In genomic region chr5:132420706-132421272, GRCh38 we compare ENCODE assay signal across 9 cellular contexts. TPM values are rescaled to one million over a fixed set of nuclear protein-coding genes. Genes with fewer than 3 reads are reported as not detected.
DNase-seq lines count a peak whose midpoint lies in the region; ATAC-seq, FAIRE-seq and TF ChIP-seq lines count a peak whose summit lies in the region.
"Had no signal": no experiment of that assay in that cellular context is flagged by ENCODE, and none has a peak within 500 bp of the region (broad histone marks: within the 10 kb centered on the region; RNA-seq: fewer than 3 reads in every experiment).

No MANE protein-coding gene starts in this region.

- POLR2A ChIA-PET in H1 (lab: Charles Lee; ENCODE audit: partially characterized antibody): interaction anchor here (1.0 to 1.4 kb wide), 4 partner anchors 11 to 76 kb away, joined by 3 to 10 read pairs (median 4); partner anchors contain the start of gene IRF1

- no peak for FAIRE-seq in H1 (lab: Jason Lieb, UNC)

- H2BK120ac ChIP-seq in H1 (replicated peaks; ENCODE audit: low read depth, low read length): no peak overlapping the region

- peaks cover 98% of the 10 kb centered on the region for H3K4me1 Mint-ChIP-seq in stimulated activated naive CD8-positive, alpha-beta T cell treated with anti-CD3 and anti-CD28 coated beads, Interleukin-15, Interleukin-2, amounts not matched to agents 100 ng/mL and 50 ng/mL, for 24 hours (ENCODE audit: low read depth)
- H3K4me1 Mint-ChIP-seq in progenitor cell of endocrine pancreas (ENCODE audit: low read depth): no peaks in the 10 kb centered on the region

- H4K8ac ChIP-seq in H1 (ENCODE audit: extremely low read depth, insufficient read depth, low read length): no peak overlapping the region

- no peak overlapping the region for H2AK5ac ChIP-seq in H1 (ENCODE audit: low read depth, low read length)

- no peak overlapping the region for H3K9ac ChIP-seq in H1 (replicated peaks in 1 of 4; ENCODE audit: extremely low read depth in 1 of 4, low read depth in 3 of 4, low read length in 3 of 4)

- no peak overlapping the region for H3K14ac ChIP-seq in H1 (ENCODE audit: insufficient read length)

- no peak overlapping the region for H3K18ac ChIP-seq in H1 (ENCODE audit: extremely low read depth, low read length)

- no peak overlapping the region for H2BK12ac ChIP-seq in H1 (ENCODE audit: low read depth, low read length)

- TF ChIP-seq CTCF in NB4 (IDR thresholded peaks at IDR 0.05; ENCODE audit: low read depth, low read length) (no peak), H1 (IDR thresholded peaks at IDR 0.05; ENCODE audit: control extremely low read depth in 1 of 3, insufficient read depth in 1 of 3, low read depth in 1 of 3, low read length in 3 of 3) (no peak), omental fat pad (IDR thresholded peaks at IDR 0.05) (no peak), progenitor cell of endocrine pancreas (IDR thresholded peaks at IDR 0.05; ENCODE audit: unreplicated experiment) (no peak)

- peak; percentile 46 for DNase-seq in GDM1 (lab: John Stamatoyannopoulos, UW)
- peak; percentile 84 for DNase-seq in NB4 (ENCODE audit: low read depth)
- no peak for DNase-seq in H1 (ENCODE audit: low read depth in 1 of 2, low spot score in 2 of 2)
- no peak for DNase-seq in omental fat pad (ENCODE audit: low spot score)
- DNase-seq in progenitor cell of endocrine pancreas (ENCODE audit: low spot score, unreplicated experiment): no peak
- DNase-seq in EL: no peak

- no peaks in the 10 kb centered on the region for H3K27me3 ChIP-seq in H1 (replicated peaks in 1 of 4; ENCODE audit: control insufficient read depth in 3 of 4, extremely low read depth in 1 of 4, insufficient read depth in 3 of 4, low read length in 3 of 4)
- H3K27me3 ChIP-seq: cardiac muscle cell had no signal

- ATAC-seq in GM21423 (IDR thresholded peaks at IDR 0.05; ENCODE audit: unreplicated experiment) (peak; percentile 33), omental fat pad (ENCODE audit: low FRiP score) (no peak)

- CTCF ChIA-PET in H1 (lab: Charles Lee; ENCODE audit: partially characterized antibody): interaction anchor here (0.7 to 1.7 kb wide), 35 partner anchors 9 to 355 kb away, joined by 3 to 22 read pairs (median 4); partner anchors contain the start of gene IRF1

- no peak overlapping the region for H2BK20ac ChIP-seq in H1 (ENCODE audit: low read length)

- H3K79me1 ChIP-seq in H1 (ENCODE audit: low read depth, low read length): no peaks in the 10 kb centered on the region

- no peak overlapping the region for H3K27ac ChIP-seq in H1 (ENCODE audit: low read depth, low read length)
- H3K27ac ChIP-seq: cardiac muscle cell had no signal

- TF ChIP-seq EP300 in H1 (IDR thresholded peaks at IDR 0.05; ENCODE audit: borderline replicate concordance in 1 of 2, low read depth in 2 of 2, low read length in 2 of 2): no peak

- H3K9me3 Mint-ChIP-seq in stimulated activated naive CD8-positive, alpha-beta T cell treated with anti-CD3 and anti-CD28 coated beads, Interleukin-15, Interleukin-2, amounts not matched to agents 100 ng/mL and 50 ng/mL, for 24 hours: no peaks in the 10 kb centered on the region
- no peaks in the 10 kb centered on the region for H3K9me3 Mint-ChIP-seq in progenitor cell of endocrine pancreas (ENCODE audit: low read depth)

- peak overlapping the region; percentile 53; the same call in 1 of the 2 replicates for H2BK15ac ChIP-seq in H1 (ENCODE audit: low read length)

- peaks cover 0 to 2% (median 1%) of the 10 kb centered on the region in 4 experiments; a peak in 2 of 7 replicates for H3K4me1 ChIP-seq in H1 (replicated peaks in 1 of 4; ENCODE audit: control insufficient read depth in 3 of 4, insufficient read depth in 4 of 4, low read length in 3 of 4)

- H4K20me1 ChIP-seq in H1 (replicated peaks in 1 of 2; ENCODE audit: control insufficient read depth in 1 of 2, insufficient read depth in 2 of 2, low read length in 2 of 2): no peaks in the 10 kb centered on the region

- TF ChIP-seq POLR2A in NB4 (IDR thresholded peaks at IDR 0.05; ENCODE audit: extremely low read depth, insufficient read length): no peak
- TF ChIP-seq POLR2A in H1 (IDR thresholded peaks at IDR 0.05; ENCODE audit: control extremely low read depth in 1 of 2, low read depth in 2 of 2, low read length in 2 of 2): no peak

- H3K4me3 Mint-ChIP-seq in stimulated activated naive CD8-positive, alpha-beta T cell treated with anti-CD3 and anti-CD28 coated beads, Interleukin-15, Interleukin-2, amounts not matched to agents 100 ng/mL and 50 ng/mL, for 24 hours: peak overlapping the region; percentile 55
- H3K4me3 Mint-ChIP-seq in progenitor cell of endocrine pancreas (ENCODE audit: low read depth): no peak overlapping the region

- H3K4me2 ChIP-seq in H1 (ENCODE audit: insufficient read depth in 1 of 2, low read depth in 2 of 2, low read length in 2 of 2): no peak overlapping the region

- no peak overlapping the region for H3K23ac ChIP-seq in H1 (ENCODE audit: insufficient read length)

- H2BK5ac ChIP-seq in H1 (ENCODE audit: low read depth, low read length): no peak overlapping the region

- H3K9me3 ChIP-seq in H1 (ENCODE audit: insufficient read depth in 2 of 2, low read depth in 1 of 2, low read length in 1 of 2): no peaks in the 10 kb centered on the region

- no peak overlapping the region for H2AFZ ChIP-seq in H1 (ENCODE audit: low read length)

- H3K27ac Mint-ChIP-seq in stimulated activated naive CD8-positive, alpha-beta T cell treated with anti-CD3 and anti-CD28 coated beads, Interleukin-15, Interleukin-2, amounts not matched to agents 100 ng/mL and 50 ng/mL, for 24 hours: peak overlapping the region; percentile 84
- no peak overlapping the region for H3K27ac Mint-ChIP-seq in progenitor cell of endocrine pancreas

- 90% methylated on average over 7 of the region's 7 CpGs; no CpG with 5 or more reads in 1 of the 2 experiments for WGBS in H1 (ENCODE audit: extremely low coverage in 1 of 2, insufficient coverage in 1 of 2, insufficient read length in 1 of 2, insufficient replicate concordance in 2 of 2, low coverage in 1 of 2, low lambda C conversion rate in 2 of 2, missing lambda C conversion rate in 1 of 2), 2 experiments

- H3K4me3 ChIP-seq in NB4 (ENCODE audit: low read depth, low read length): peak overlapping the region; percentile 23
- no peak overlapping the region for H3K4me3 ChIP-seq in H1 (ENCODE audit: extremely low read depth in 1 of 4, insufficient read depth in 2 of 4, low read depth in 3 of 4, low read length in 4 of 4)
- H3K4me3 ChIP-seq: cardiac muscle cell had no signal

- H4K5ac ChIP-seq in H1 (ENCODE audit: insufficient read length, low read depth, low read length): no peak overlapping the region

- no peak overlapping the region for H3K56ac ChIP-seq in H1 (replicated peaks; ENCODE audit: insufficient read length, low read depth, low read length)

- H3K36me3 ChIP-seq in H1 (ENCODE audit: control insufficient read depth in 2 of 4, insufficient read depth in 4 of 4, low read length in 3 of 4): no peaks in the 10 kb centered on the region
- H3K36me3 ChIP-seq: cardiac muscle cell had no signal

- no peaks in the 10 kb centered on the region for H3K23me2 ChIP-seq in H1 (ENCODE audit: low read depth, low read length)

- no peak overlapping the region for H4K91ac ChIP-seq in H1 (replicated peaks; ENCODE audit: insufficient read length, low read length)

- H3K36me3 Mint-ChIP-seq in stimulated activated naive CD8-positive, alpha-beta T cell treated with anti-CD3 and anti-CD28 coated beads, Interleukin-15, Interleukin-2, amounts not matched to agents 100 ng/mL and 50 ng/mL, for 24 hours (ENCODE audit: low read depth): peaks cover 39% of the 10 kb centered on the region
- H3K36me3 Mint-ChIP-seq in progenitor cell of endocrine pancreas (ENCODE audit: insufficient read depth): no peaks in the 10 kb centered on the region

- TF ChIP-seq RAD21 in H1 (IDR thresholded peaks at IDR 0.05 in 1 of 2, conservative IDR thresholded peaks at IDR 0.05 in 1 of 2; ENCODE audit: low read depth in 2 of 2, low read length in 2 of 2): no peak

- no peak overlapping the region for H3K4ac ChIP-seq in H1 (replicated peaks; ENCODE audit: insufficient read length, low read depth, low read length)

- H3K79me2 ChIP-seq in H1 (ENCODE audit: control insufficient read depth in 1 of 2, insufficient read depth in 2 of 2, low read length in 2 of 2): no peaks in the 10 kb centered on the region

- no peaks in the 10 kb centered on the region for H3K27me3 Mint-ChIP-seq in stimulated activated naive CD8-positive, alpha-beta T cell treated with anti-CD3 and anti-CD28 coated beads, Interleukin-15, Interleukin-2, amounts not matched to agents 100 ng/mL and 50 ng/mL, for 24 hours
- H3K27me3 Mint-ChIP-seq in progenitor cell of endocrine pancreas: no peaks in the 10 kb centered on the region

TF ChIP-seq in H1, 55 proteins besides CTCF, POLR2A, EP300 and RAD21 (continues in another document):
- TF ChIP-seq E2F6 (IDR thresholded peaks at IDR 0.05) (no peak), MAX (IDR thresholded peaks at IDR 0.05) (no peak), SAP30 (IDR thresholded peaks at IDR 0.05; ENCODE audit: insufficient read depth, insufficient replicate concordance, low read length) (no peak), POLR2AphosphoS5 (IDR thresholded peaks at IDR 0.05; ENCODE audit: low read depth, low read length) (no peak), SRF (IDR thresholded peaks at IDR 0.05; ENCODE audit: low read depth, low read length) (no peak), MAFK (IDR thresholded peaks at IDR 0.05; ENCODE audit: low read depth, low read length) (no peak), YY1 (IDR thresholded peaks at IDR 0.05; ENCODE audit: low read depth, low read length) (no peak)

RNA-seq across cellular contexts. Expression of gene SLC22A5, which starts 51.3 kb away (rescaled TPM):
- total RNA-seq in H1 (2021; fragmentation: NEBNext Ultra II Directional; extraction: Animal tissue kit (Norgen Biotek cat#: 25700)): 2.7 and 4.0 TPM in 2 replicates
- polyA plus RNA-seq in H1 (2011; rRNA removed): 7.3 and 9.0 TPM in 2 replicates
- 4.8 TPM for polyA plus RNA-seq in H1 (2011; cell fraction: cytosol; rRNA removed)
- polyA plus RNA-seq in H1 (2011; cell fraction: nucleus; rRNA removed): 21.0 TPM
- polyA plus RNA-seq in H1 (2012, experiment 1 of 2): 3.4 to 4.8 TPM (median 3.8 TPM) in 4 replicates
- polyA plus RNA-seq in H1 (2012, experiment 2 of 2): 0.71 TPM
- 3.8 TPM for polyA plus RNA-seq in H1 (2013, experiment 1 of 2)
- 3.6 TPM for polyA plus RNA-seq in H1 (2013, experiment 2 of 2)
- polyA minus RNA-seq in H1 (2011; rRNA and poly(A)+ RNA removed): 11.7 and 21.8 TPM in 2 replicates
- polyA minus RNA-seq in H1 (2011; cell fraction: cytosol; rRNA and poly(A)+ RNA removed): 3.0 TPM
- 4.6 TPM for polyA minus RNA-seq in H1 (2011; cell fraction: nucleus; rRNA and poly(A)+ RNA removed)
- 10 to 100 TPM in 3 of 4 donors, 1 to 10 TPM in 1; 7.6 to 38.7 (median 28.6) TPM for total RNA-seq in omental fat pad
- total RNA-seq in progenitor cell of endocrine pancreas: 14.3 and 14.7 TPM in 2 replicates

Comparison
In these comparisons a context has a peak if more than half of its experiments do, and no peak if none do; other contexts are left out.
1. DNase-seq: peak in GDM1 (single experiment) and NB4 (single experiment); none in H1 (0 of 2), omental fat pad (single experiment), progenitor cell of endocrine pancreas (single experiment) and EL (single experiment).